25 cellular contexts compared by ENCODE assay signal in genomic region chr10:110241841-110242240, GRCh38. TPM values are rescaled to one million over a fixed set of nuclear protein-coding genes. Genes with fewer than 3 reads are reported as not detected.
A peak's percentile ranks its signal among the peaks of the same experiment; 100 is the strongest.
DNase-seq lines count a peak whose midpoint lies in the region; ATAC-seq, FAIRE-seq and TF ChIP-seq lines count a peak whose summit lies in the region.
"Had no signal": no experiment of that assay in that cellular context is flagged by ENCODE, and none has a peak within 500 bp of the region (broad histone marks: within the 10 kb centered on the region; RNA-seq: fewer than 3 reads in every experiment).

No MANE protein-coding gene starts in this region.

- no peaks in the 10 kb centered on the region for H3K27me3 Mint-ChIP-seq in CD4-positive, alpha-beta memory T cell

- H3K4me3 ChIP-seq in CD4-positive, alpha-beta memory T cell (ENCODE audit: low read length in 2 of 2): no peak overlapping the region
- no peak overlapping the region for H3K4me3 ChIP-seq in K562
- H3K4me3 ChIP-seq: BLaER1, coronary artery, gastroesophageal sphincter, right atrium auricular region, tibial nerve had no signal

- in situ Hi-C loops in K562 (cut with MboI): no loop called here

- H3K27ac ChIP-seq in CD4-positive, alpha-beta memory T cell (ENCODE audit: low read depth, low read length): no peak overlapping the region
- no peak overlapping the region for H3K27ac ChIP-seq in K562 (ENCODE audit: extremely low read depth, low read depth, low read length)
- H3K27ac ChIP-seq: BLaER1, coronary artery, epithelial cell of prostate, gastroesophageal sphincter, right atrium auricular region had no signal

- ATAC-seq in GM18861 (IDR thresholded peaks at IDR 0.05; ENCODE audit: unreplicated experiment): peak; percentile 14
- peak; percentile 29 for ATAC-seq in HG02870 (IDR thresholded peaks at IDR 0.05; ENCODE audit: unreplicated experiment)
- peak; percentile 33; the same call in 1 of the 3 replicates for ATAC-seq in K562
- ATAC-seq in GM18505 (IDR thresholded peaks at IDR 0.05; ENCODE audit: unreplicated experiment): no peak
- ATAC-seq: gastroesophageal sphincter had no signal

- no peak for FAIRE-seq in K562 (lab: Jason Lieb, UNC)

- TF ChIP-seq CTCF in K562 (IDR thresholded peaks at IDR 0.05 in 2 of 3, conservative IDR thresholded peaks at IDR 0.05 in 1 of 3; ENCODE audit: insufficient read depth in 2 of 3, low read depth in 1 of 3, low read length in 3 of 3) (no peak), GM20000 (IDR thresholded peaks at IDR 0.05; ENCODE audit: extremely low read depth, missing control alignments) (no peak)

- no peaks in the 10 kb centered on the region for H3K9me1 ChIP-seq in K562 (ENCODE audit: control insufficient read depth, insufficient read depth, low read length)

- peaks cover 28% of the 10 kb centered on the region for H3K4me1 ChIP-seq in CD4-positive, alpha-beta memory T cell (ENCODE audit: insufficient read depth, low read length)
- peaks cover 0 to 9% of the 10 kb centered on the region in 2 experiments; a peak in 2 of 5 replicates for H3K4me1 ChIP-seq in K562 (replicated peaks in 1 of 2; ENCODE audit: control insufficient read depth in 2 of 2, insufficient read depth in 2 of 2, low read length in 2 of 2)
- H3K4me1 ChIP-seq: BLaER1 had no signal

- no peak for DNase-seq in CD4-positive, alpha-beta memory T cell
- no peak for DNase-seq in K562 (ENCODE audit: extremely low read depth in 1 of 4, low spot score in 3 of 4)
- no peak for DNase-seq in GM20000 (ENCODE audit: low spot score)
- no peak for DNase-seq in MV-4-11 (lab: John Stamatoyannopoulos, UW)
- no peak for DNase-seq in COR-L47 (lab: John Stamatoyannopoulos, UW)
- DNase-seq: activated CD4-positive, CD25-positive, alpha-beta regulatory T cell treated with anti-CD3 and anti-CD28 coated beads, Interleukin-2, amount 50 U/mL, for 72 hours; activated CD8-positive, alpha-beta memory T cell treated with anti-CD3 and anti-CD28 coated beads, Interleukin-2, amount 50 U/mL, for 48 hours; activated naive CD4-positive, alpha-beta T cell treated with anti-CD3 and anti-CD28 coated beads, Interleukin-2, amount 50 U/mL, for 16 hours; GOT3; IMR-90; left ventricle myocardium superior; NCI-H2029 treated with DMSO at 0.1 percent for 48 hours; NCI-H510A treated with DMSO at 0.1 percent for 48 hours; occipital lobe; stimulated activated CD4-positive, alpha-beta T cell treated with anti-CD3 and anti-CD28 coated beads, Interleukin-15, amount 100 ng/mL, for 24 hours; stimulated activated naive CD4-positive, alpha-beta T cell treated with Interleukin-2 at 50 U/mL for 16 hours had no signal

- no TSS peak for BruUV-seq in K562 (replicated peaks; lab: Mats Ljungman, UMichigan)

- no peaks in the 10 kb centered on the region for H3K9me3 ChIP-seq in CD4-positive, alpha-beta memory T cell (ENCODE audit: control insufficient read depth in 1 of 2, low read length in 2 of 2)
- no peaks in the 10 kb centered on the region for H3K9me3 ChIP-seq in K562 (replicated peaks; ENCODE audit: control insufficient read depth, insufficient read depth, low read depth, low read length)
- H3K9me3 ChIP-seq: gastroesophageal sphincter, right atrium auricular region had no signal

- peaks cover 52% of the 10 kb centered on the region for H3K79me2 ChIP-seq in K562 (ENCODE audit: control insufficient read depth, insufficient read depth, low read length)

- H2AFZ ChIP-seq in K562 (ENCODE audit: low read depth, low read length): no peak overlapping the region

- no peak for TF ChIP-seq RAD21 in K562 (CRISPR knock-in tag; conservative IDR thresholded peaks at IDR 0.05 in 1 of 2, IDR thresholded peaks at IDR 0.05 in 1 of 2)

- TF ChIP-seq EP300 in K562 (IDR thresholded peaks at IDR 0.05; ENCODE audit: low read length): no peak

- 17% methylated on average over 2 of the region's 2 CpGs for WGBS in K562 (ENCODE audit: insufficient coverage, low coverage, missing lambda C conversion rate)

- no peaks in the 10 kb centered on the region for H3K27me3 ChIP-seq in CD4-positive, alpha-beta memory T cell (ENCODE audit: insufficient read depth, low read length)
- H3K27me3 ChIP-seq in K562 (ENCODE audit: control insufficient read depth in 2 of 2, insufficient read depth in 2 of 2, low read length in 2 of 2): no peaks in the 10 kb centered on the region
- H3K27me3 ChIP-seq: BLaER1, gastroesophageal sphincter, right atrium auricular region, tibial nerve had no signal

- peaks cover 22 to 48% (median 38%) of the 10 kb centered on the region in 4 donors for H3K4me1 Mint-ChIP-seq in CD4-positive, alpha-beta memory T cell

- H3K36me3 ChIP-seq in CD4-positive, alpha-beta memory T cell (ENCODE audit: insufficient read depth, low read length): peaks cover 9% of the 10 kb centered on the region
- peaks cover 20% of the 10 kb centered on the region; the same call in 2 of the 3 replicates for H3K36me3 ChIP-seq in K562 (ENCODE audit: control insufficient read depth, insufficient read depth, low read length)

- POLR2A ChIA-PET in CD4-positive, alpha-beta memory T cell (lab: Charles Lee; ENCODE audit: partially characterized antibody): interaction anchor here (0.9 to 1.5 kb wide), 4 partner anchors 10 to 31 kb away, joined by 3 to 6 read pairs (median 3); no protein-coding TSS in a partner anchor
- POLR2A ChIA-PET in K562 (lab: Yijun Ruan, JAX): interaction anchor here (1.2 to 1.3 kb wide), 2 partner anchors 8 to 10 kb away, joined by 3 to 5 read pairs; no protein-coding TSS in a partner anchor

- no peak for TF ChIP-seq POLR2A in K562 (conservative IDR thresholded peaks at IDR 0.05)
- no peak for TF ChIP-seq POLR2A in GM18505 (IDR thresholded peaks at IDR 0.05; ENCODE audit: borderline replicate concordance, extremely low read depth, insufficient read depth, insufficient read length)

- H4K20me1 ChIP-seq in K562 (replicated peaks; ENCODE audit: control insufficient read depth, insufficient read depth, low read length): no peaks in the 10 kb centered on the region

- H3K4me3 Mint-ChIP-seq in CD4-positive, alpha-beta memory T cell: peak overlapping the region in 6 of 8 donors; percentile 8 to 75 (median 59)

- H3K4me2 ChIP-seq in K562 (ENCODE audit: insufficient read depth, low read length): no peak overlapping the region; the same call in 1 of the 2 replicates
- H3K4me2 ChIP-seq: BLaER1 had no signal

- H3K36me3 Mint-ChIP-seq in CD4-positive, alpha-beta memory T cell: peaks cover 38 to 47% of the 10 kb centered on the region in 2 donors

- no peak overlapping the region for H3K9ac ChIP-seq in K562 (ENCODE audit: insufficient read depth in 1 of 2, low read depth in 2 of 2, low read length in 2 of 2)
- H3K9ac ChIP-seq: BLaER1 had no signal

- peak overlapping the region in 2 of 7 donors; percentile 3 for H3K27ac Mint-ChIP-seq in CD4-positive, alpha-beta memory T cell

- intact Hi-C loops in CD4-positive, alpha-beta memory T cell (cut with micrococcal nuclease): loop anchor here (2.0 to 5.0 kb wide), 2 partner anchors 13 to 35 kb away; partner anchors contain the start of gene MXI1
- intact Hi-C loops in K562 (cut with micrococcal nuclease): loop anchor here (5.0 kb wide), 1 partner anchor 35 kb away; no protein-coding TSS in a partner anchor

- peaks cover 0 to 11% (median 0%) of the 10 kb centered on the region in 8 donors for H3K9me3 Mint-ChIP-seq in CD4-positive, alpha-beta memory T cell

- CTCF ChIA-PET in CD4-positive, alpha-beta memory T cell (lab: Charles Lee; ENCODE audit: partially characterized antibody): interaction anchor here (1.4 kb wide), 2 partner anchors 12 to 33 kb away, joined by 3 read pairs; no protein-coding TSS in a partner anchor
- CTCF ChIA-PET in K562 (lab: Yijun Ruan, JAX; ENCODE audit: low intra/inter-chr PET ratio): no interaction called here

TF ChIP-seq in K562, 482 proteins besides CTCF, POLR2A, EP300 and RAD21 (continues in another document):
- no peak for TF ChIP-seq ZBTB17 (CRISPR knock-in tag; IDR thresholded peaks at IDR 0.05)
- no peak for TF ChIP-seq GTF3C2 (IDR thresholded peaks at IDR 0.05; ENCODE audit: borderline replicate concordance, extremely low read depth, insufficient read length)

RNA-seq across cellular contexts. Expression of gene MXI1, which starts 34.4 kb away (rescaled TPM):
- 10 to 100 TPM; 49.7 to 56.6 TPM for total RNA-seq in CD4-positive, alpha-beta memory T cell
- polyA plus RNA-seq in CD4-positive, alpha-beta memory T cell: 10 to 100 TPM; 32.1 to 54.6 TPM
- 6.0 and 16.1 TPM in 2 replicates for total RNA-seq in K562 (2011; cell fraction: chromatin; rRNA removed; ENCODE audit: low replicate concordance)
- 4.0 and 5.7 TPM in 2 replicates for total RNA-seq in K562 (2011; cell fraction: nucleolus; rRNA removed)
- 9.7 and 17.9 TPM in 2 replicates for total RNA-seq in K562 (2011; cell fraction: nucleoplasm; rRNA removed)
- 14.3 and 18.2 TPM in 2 replicates for total RNA-seq in K562 (2014; rRNA removed)
- 14.8 and 21.2 TPM in 2 replicates for total RNA-seq in K562 (2014; rRNA removed; fragmentation: Illumina TruSeq; extraction: Trizol)
- 8.0 and 9.1 TPM in 2 replicates for total RNA-seq in K562 (2015; rRNA removed; fragmentation: Illumina TruSeq; extraction: Trizol)
- 16.4 and 17.8 TPM in 2 replicates for total RNA-seq in K562 (2021)
- polyA plus RNA-seq in K562 (2011; rRNA removed): 23.7 and 24.4 TPM in 2 replicates
- polyA plus RNA-seq in K562 (2011; cell fraction: cytosol; rRNA removed): 10.5 and 13.2 TPM in 2 replicates
- polyA plus RNA-seq in K562 (2011; cell fraction: nucleus; rRNA removed): 18.3 and 28.9 TPM in 2 replicates
- polyA plus RNA-seq in K562 (2012): 12.3 and 13.1 TPM in 2 replicates
- polyA plus RNA-seq in K562 (2014; fragmentation: Illumina TruSeq; extraction: Trizol): 13.7 and 17.6 TPM in 2 replicates
- polyA plus RNA-seq in K562 (2014; fragmentation: Nextera tagmentation; extraction: Ambion mirVana): 10 to 100 TPM; 11.4 to 15.8 TPM
- polyA plus RNA-seq in K562 (2014; rRNA removed): 12.9 and 13.4 TPM in 2 replicates
- 27.0 and 27.3 TPM in 2 replicates for polyA minus RNA-seq in K562 (2011; rRNA and poly(A)+ RNA removed)
- polyA minus RNA-seq in K562 (2011; cell fraction: cytosol; rRNA and poly(A)+ RNA removed): 17.8 and 21.1 TPM in 2 replicates
- 5.9 and 12.3 TPM in 2 replicates for polyA minus RNA-seq in K562 (2011; cell fraction: nucleus; rRNA and poly(A)+ RNA removed)
